Comparison of ENCODE assay signal across 7 cellular contexts in the genomic region with DNA sequence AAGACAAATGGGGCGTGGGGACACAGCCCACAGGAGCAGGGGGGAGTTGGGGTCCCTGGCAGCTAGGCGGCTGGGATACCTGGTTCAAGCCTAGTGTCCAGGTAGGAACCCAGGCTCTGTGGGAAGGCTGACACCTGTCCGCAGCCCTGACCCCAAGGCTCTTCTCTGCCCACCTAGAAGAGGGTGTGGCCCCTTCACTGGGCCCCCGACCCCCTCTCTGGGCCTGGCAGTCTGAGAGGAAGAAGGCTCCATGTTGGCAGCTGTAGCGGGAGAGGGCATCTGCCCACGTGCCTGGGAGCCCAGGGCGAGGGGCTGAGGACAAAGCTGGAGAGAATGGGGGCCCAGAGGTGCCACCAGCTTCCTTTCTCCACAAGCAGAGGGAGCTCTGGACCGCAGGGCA. TPM values are rescaled to one million over a fixed set of nuclear protein-coding genes. Genes with fewer than 3 reads are reported as not detected.
"Had no signal": no experiment of that assay in that cellular context is flagged by ENCODE, and none has a peak within 500 bp of the region (broad histone marks: within the 10 kb centered on the region; RNA-seq: fewer than 3 reads in every experiment).

No MANE protein-coding gene starts in this region.

- DNase-seq: H9, HCEC 1CT, KBM-7 had no signal

- H3K9me3 Mint-ChIP-seq: GM23338, H9, IgD-negative memory B cell had no signal

- H3K4me1 Mint-ChIP-seq: H9, IgD-negative memory B cell had no signal

- H2AFZ ChIP-seq: GM23338 had no signal

- H3K4me3 Mint-ChIP-seq: GM23338, H9, IgD-negative memory B cell had no signal

- H3K4me3 ChIP-seq: GM23338 had no signal

- H3K4me2 ChIP-seq: GM23338 had no signal

- H3K27me3 Mint-ChIP-seq: IgD-negative memory B cell had no signal

- H3K27ac Mint-ChIP-seq: GM23338, H9, IgD-negative memory B cell had no signal

RNA-seq across cellular contexts. Expression of a gene that starts 10.5 kb away (rescaled TPM):
- total RNA-seq: HepG2, HT1080 had no signal
- polyA plus RNA-seq: HepG2 had no signal
